ENCODE assay signal across 1 cellular context in the genomic region with DNA sequence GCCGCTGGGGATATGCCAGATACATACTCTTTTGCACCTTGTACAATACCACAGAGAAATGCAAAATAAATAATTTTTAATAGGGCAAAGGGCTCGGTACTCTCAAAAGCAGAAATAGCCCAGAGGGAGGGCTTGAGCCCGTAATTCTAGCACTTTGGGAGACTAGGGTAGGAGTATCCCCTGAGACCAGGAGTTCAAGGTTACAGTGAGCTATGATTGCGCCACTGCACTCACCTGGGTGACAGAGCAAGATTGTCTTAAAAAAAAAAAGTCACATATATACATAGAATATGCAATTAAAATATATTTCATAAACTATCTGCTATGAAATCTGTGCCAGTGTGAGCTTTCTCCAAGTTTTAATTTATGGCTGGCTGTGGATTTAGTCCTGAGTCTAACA.
TF ChIP-seq lines count a peak whose summit lies in the region.

No MANE protein-coding gene starts in this region.

TF ChIP-seq in HepG2, 621 proteins besides CTCF, POLR2A, EP300 and RAD21 (continues in another document):
- TF ChIP-seq, protein P1, sequence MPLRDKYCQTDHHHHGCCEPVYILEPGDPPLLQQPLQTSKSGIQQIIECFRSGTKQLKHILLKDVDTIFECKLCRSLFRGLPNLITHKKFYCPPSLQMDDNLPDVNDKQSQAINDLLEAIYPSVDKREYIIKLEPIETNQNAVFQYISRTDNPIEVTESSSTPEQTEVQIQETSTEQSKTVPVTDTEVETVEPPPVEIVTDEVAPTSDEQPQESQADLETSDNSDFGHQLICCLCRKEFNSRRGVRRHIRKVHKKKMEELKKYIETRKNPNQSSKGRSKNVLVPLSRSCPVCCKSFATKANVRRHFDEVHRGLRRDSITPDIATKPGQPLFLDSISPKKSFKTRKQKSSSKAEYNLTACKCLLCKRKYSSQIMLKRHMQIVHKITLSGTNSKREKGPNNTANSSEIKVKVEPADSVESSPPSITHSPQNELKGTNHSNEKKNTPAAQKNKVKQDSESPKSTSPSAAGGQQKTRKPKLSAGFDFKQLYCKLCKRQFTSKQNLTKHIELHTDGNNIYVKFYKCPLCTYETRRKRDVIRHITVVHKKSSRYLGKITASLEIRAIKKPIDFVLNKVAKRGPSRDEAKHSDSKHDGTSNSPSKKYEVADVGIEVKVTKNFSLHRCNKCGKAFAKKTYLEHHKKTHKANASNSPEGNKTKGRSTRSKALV (CRISPR knock-in tag; IDR thresholded peaks at IDR 0.05), result peak; percentile 11; the same call in 1 of the 2 replicates
- peak; percentile 21 for TF ChIP-seq ZEB1 (IDR thresholded peaks at IDR 0.05; ENCODE audit: insufficient replicate concordance, low read depth)
- TF ChIP-seq ZNF292 (CRISPR knock-in tag; IDR thresholded peaks at IDR 0.05; ENCODE audit: borderline replicate concordance, low read depth), result no peak
- no peak for TF ChIP-seq GABPA (IDR thresholded peaks at IDR 0.05; ENCODE audit: low read depth, low read length)
- TF ChIP-seq GABPA (CRISPR knock-in tag; IDR thresholded peaks at IDR 0.05; ENCODE audit: low read depth), result 0 out of 2 replicates have a peak, but pooled peaks have one; percentile 5
- no peak for TF ChIP-seq ZNF883 (CRISPR knock-in tag; IDR thresholded peaks at IDR 0.05; ENCODE audit: not compliant biosample characterization)
- TF ChIP-seq, protein P2, sequence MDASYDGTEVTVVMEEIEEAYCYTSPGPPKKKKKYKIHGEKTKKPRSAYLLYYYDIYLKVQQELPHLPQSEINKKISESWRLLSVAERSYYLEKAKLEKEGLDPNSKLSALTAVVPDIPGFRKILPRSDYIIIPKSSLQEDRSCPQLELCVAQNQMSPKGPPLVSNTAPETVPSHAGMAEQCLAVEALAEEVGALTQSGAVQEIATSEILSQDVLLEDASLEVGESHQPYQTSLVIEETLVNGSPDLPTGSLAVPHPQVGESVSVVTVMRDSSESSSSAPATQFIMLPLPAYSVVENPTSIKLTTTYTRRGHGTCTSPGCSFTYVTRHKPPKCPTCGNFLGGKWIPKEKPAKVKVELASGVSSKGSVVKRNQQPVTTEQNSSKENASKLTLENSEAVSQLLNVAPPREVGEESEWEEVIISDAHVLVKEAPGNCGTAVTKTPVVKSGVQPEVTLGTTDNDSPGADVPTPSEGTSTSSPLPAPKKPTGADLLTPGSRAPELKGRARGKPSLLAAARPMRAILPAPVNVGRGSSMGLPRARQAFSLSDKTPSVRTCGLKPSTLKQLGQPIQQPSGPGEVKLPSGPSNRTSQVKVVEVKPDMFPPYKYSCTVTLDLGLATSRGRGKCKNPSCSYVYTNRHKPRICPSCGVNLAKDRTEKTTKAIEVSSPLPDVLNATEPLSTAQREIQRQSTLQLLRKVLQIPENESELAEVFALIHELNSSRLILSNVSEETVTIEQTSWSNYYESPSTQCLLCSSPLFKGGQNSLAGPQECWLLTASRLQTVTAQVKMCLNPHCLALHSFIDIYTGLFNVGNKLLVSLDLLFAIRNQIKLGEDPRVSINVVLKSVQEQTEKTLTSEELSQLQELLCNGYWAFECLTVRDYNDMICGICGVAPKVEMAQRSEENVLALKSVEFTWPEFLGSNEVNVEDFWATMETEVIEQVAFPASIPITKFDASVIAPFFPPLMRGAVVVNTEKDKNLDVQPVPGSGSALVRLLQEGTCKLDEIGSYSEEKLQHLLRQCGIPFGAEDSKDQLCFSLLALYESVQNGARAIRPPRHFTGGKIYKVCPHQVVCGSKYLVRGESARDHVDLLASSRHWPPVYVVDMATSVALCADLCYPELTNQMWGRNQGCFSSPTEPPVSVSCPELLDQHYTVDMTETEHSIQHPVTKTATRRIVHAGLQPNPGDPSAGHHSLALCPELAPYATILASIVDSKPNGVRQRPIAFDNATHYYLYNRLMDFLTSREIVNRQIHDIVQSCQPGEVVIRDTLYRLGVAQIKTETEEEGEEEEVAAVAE (CRISPR knock-in tag; IDR thresholded peaks at IDR 0.05; ENCODE audit: borderline replicate concordance), result no peak
- TF ChIP-seq CREB1 (IDR thresholded peaks at IDR 0.05), result no peak
- peak; percentile 36 for TF ChIP-seq CREB1 (CRISPR knock-in tag; IDR thresholded peaks at IDR 0.05)
- TF ChIP-seq, protein P3, sequence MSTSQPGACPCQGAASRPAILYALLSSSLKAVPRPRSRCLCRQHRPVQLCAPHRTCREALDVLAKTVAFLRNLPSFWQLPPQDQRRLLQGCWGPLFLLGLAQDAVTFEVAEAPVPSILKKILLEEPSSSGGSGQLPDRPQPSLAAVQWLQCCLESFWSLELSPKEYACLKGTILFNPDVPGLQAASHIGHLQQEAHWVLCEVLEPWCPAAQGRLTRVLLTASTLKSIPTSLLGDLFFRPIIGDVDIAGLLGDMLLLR (CRISPR knock-in tag; IDR thresholded peaks at IDR 0.05), result no peak
- no peak for TF ChIP-seq PREB (CRISPR knock-in tag; IDR thresholded peaks at IDR 0.05)
- TF ChIP-seq CBX2 (IDR thresholded peaks at IDR 0.05; ENCODE audit: low read depth, low read length), result no peak
- no peak for TF ChIP-seq CBX2 (CRISPR knock-in tag; IDR thresholded peaks at IDR 0.05; ENCODE audit: low read depth)
- TF ChIP-seq ZBTB7B (CRISPR knock-in tag; IDR thresholded peaks at IDR 0.05), result no peak
- TF ChIP-seq ZSCAN21 (CRISPR knock-in tag; IDR thresholded peaks at IDR 0.05; ENCODE audit: borderline replicate concordance), result no peak
- TF ChIP-seq CEBPB (IDR thresholded peaks at IDR 0.05; ENCODE audit: borderline replicate concordance, low read depth, low read length), result peak; percentile 83
- TF ChIP-seq CEBPG (CRISPR knock-in tag; IDR thresholded peaks at IDR 0.05), result peak; percentile 86
- peak; percentile 27; the same call in 1 of the 2 replicates for TF ChIP-seq GATAD2A (CRISPR knock-in tag; IDR thresholded peaks at IDR 0.05)
- TF ChIP-seq SALL1 (CRISPR knock-in tag; IDR thresholded peaks at IDR 0.05), result peak; percentile 21; the same call in 1 of the 2 replicates
- no peak for TF ChIP-seq ZNF337 (CRISPR knock-in tag; IDR thresholded peaks at IDR 0.05; ENCODE audit: borderline replicate concordance, low read depth)
- TF ChIP-seq PPARG (CRISPR knock-in tag; conservative IDR thresholded peaks at IDR 0.05), result peak; percentile 54
- TF ChIP-seq TRIM22 (IDR thresholded peaks at IDR 0.05), result no peak
- 0 out of 2 replicates have a peak, but pooled peaks have one; percentile 35 for TF ChIP-seq ETS1 (CRISPR knock-in tag; IDR thresholded peaks at IDR 0.05)
- peak; percentile 80 for TF ChIP-seq HNF4A (CRISPR knock-in tag; IDR thresholded peaks at IDR 0.05)
- no peak for TF ChIP-seq ZMAT3 (CRISPR knock-in tag; conservative IDR thresholded peaks at IDR 0.05)
- TF ChIP-seq CCDC6 (CRISPR knock-in tag; IDR thresholded peaks at IDR 0.05), result no peak
- TF ChIP-seq FOXJ3 (CRISPR knock-in tag; IDR thresholded peaks at IDR 0.05; ENCODE audit: borderline replicate concordance), result no peak
- TF ChIP-seq AHR (CRISPR knock-in tag; IDR thresholded peaks at IDR 0.05), result no peak
- TF ChIP-seq GTF3A (CRISPR knock-in tag; conservative IDR thresholded peaks at IDR 0.05), result no peak
- no peak for TF ChIP-seq NR1H2 (CRISPR knock-in tag; IDR thresholded peaks at IDR 0.05; ENCODE audit: borderline replicate concordance, low read depth)
- TF ChIP-seq, protein P4, sequence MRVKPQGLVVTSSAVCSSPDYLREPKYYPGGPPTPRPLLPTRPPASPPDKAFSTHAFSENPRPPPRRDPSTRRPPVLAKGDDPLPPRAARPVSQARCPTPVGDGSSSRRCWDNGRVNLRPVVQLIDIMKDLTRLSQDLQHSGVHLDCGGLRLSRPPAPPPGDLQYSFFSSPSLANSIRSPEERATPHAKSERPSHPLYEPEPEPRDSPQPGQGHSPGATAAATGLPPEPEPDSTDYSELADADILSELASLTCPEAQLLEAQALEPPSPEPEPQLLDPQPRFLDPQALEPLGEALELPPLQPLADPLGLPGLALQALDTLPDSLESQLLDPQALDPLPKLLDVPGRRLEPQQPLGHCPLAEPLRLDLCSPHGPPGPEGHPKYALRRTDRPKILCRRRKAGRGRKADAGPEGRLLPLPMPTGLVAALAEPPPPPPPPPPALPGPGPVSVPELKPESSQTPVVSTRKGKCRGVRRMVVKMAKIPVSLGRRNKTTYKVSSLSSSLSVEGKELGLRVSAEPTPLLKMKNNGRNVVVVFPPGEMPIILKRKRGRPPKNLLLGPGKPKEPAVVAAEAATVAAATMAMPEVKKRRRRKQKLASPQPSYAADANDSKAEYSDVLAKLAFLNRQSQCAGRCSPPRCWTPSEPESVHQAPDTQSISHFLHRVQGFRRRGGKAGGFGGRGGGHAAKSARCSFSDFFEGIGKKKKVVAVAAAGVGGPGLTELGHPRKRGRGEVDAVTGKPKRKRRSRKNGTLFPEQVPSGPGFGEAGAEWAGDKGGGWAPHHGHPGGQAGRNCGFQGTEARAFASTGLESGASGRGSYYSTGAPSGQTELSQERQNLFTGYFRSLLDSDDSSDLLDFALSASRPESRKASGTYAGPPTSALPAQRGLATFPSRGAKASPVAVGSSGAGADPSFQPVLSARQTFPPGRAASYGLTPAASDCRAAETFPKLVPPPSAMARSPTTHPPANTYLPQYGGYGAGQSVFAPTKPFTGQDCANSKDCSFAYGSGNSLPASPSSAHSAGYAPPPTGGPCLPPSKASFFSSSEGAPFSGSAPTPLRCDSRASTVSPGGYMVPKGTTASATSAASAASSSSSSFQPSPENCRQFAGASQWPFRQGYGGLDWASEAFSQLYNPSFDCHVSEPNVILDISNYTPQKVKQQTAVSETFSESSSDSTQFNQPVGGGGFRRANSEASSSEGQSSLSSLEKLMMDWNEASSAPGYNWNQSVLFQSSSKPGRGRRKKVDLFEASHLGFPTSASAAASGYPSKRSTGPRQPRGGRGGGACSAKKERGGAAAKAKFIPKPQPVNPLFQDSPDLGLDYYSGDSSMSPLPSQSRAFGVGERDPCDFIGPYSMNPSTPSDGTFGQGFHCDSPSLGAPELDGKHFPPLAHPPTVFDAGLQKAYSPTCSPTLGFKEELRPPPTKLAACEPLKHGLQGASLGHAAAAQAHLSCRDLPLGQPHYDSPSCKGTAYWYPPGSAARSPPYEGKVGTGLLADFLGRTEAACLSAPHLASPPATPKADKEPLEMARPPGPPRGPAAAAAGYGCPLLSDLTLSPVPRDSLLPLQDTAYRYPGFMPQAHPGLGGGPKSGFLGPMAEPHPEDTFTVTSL (CRISPR knock-in tag; IDR thresholded peaks at IDR 0.05; ENCODE audit: borderline replicate concordance), result 0 out of 2 replicates have a peak, but pooled peaks have one; percentile 17
- no peak for TF ChIP-seq SMC3 (IDR thresholded peaks at IDR 0.05; ENCODE audit: low read length)
- no peak for TF ChIP-seq TAF1 (CRISPR knock-in tag; IDR thresholded peaks at IDR 0.05)
- TF ChIP-seq, protein P5, sequence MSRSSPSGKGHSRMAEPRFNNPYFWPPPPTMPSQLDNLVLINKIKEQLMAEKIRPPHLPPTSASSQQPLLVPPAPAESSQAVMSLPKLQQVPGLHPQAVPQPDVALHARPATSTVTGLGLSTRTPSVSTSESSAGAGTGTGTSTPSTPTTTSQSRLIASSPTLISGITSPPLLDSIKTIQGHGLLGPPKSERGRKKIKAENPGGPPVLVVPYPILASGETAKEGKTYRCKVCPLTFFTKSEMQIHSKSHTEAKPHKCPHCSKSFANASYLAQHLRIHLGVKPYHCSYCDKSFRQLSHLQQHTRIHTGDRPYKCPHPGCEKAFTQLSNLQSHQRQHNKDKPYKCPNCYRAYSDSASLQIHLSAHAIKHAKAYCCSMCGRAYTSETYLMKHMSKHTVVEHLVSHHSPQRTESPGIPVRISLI (CRISPR knock-in tag; IDR thresholded peaks at IDR 0.05; ENCODE audit: borderline replicate concordance), result peak; percentile 53; the same call in 1 of the 2 replicates
- TF ChIP-seq NCOR1 (IDR thresholded peaks at IDR 0.05; ENCODE audit: borderline replicate concordance, low read length), result 0 out of 2 replicates have a peak, but pooled peaks have one; percentile 28
- no peak; the same call in 1 of the 2 replicates for TF ChIP-seq SMYD3 (CRISPR knock-in tag; IDR thresholded peaks at IDR 0.05)
